In genomic region chr7:155451522-155452239, GRCh38 we compare ENCODE assay signal across 18 cellular contexts. TPM values are rescaled to one million over a fixed set of nuclear protein-coding genes. Genes with fewer than 3 reads are reported as not detected.
"Had no signal": no experiment of that assay in that cellular context is flagged by ENCODE, and none has a peak within 500 bp of the region (broad histone marks: within the 10 kb centered on the region; RNA-seq: fewer than 3 reads in every experiment).

No MANE protein-coding gene starts in this region.

- H3K27ac Mint-ChIP-seq: activated B cell treated with CpG ODN at 0.5 μM for 24 hours; naive thymus-derived CD8-positive, alpha-beta T cell; progenitor cell of endocrine pancreas; stimulated activated naive CD8-positive, alpha-beta T cell treated with anti-CD3 and anti-CD28 coated beads, Interleukin-15, Interleukin-2, amounts not matched to agents 100 ng/mL and 50 ng/mL, for 24 hours; T-helper 17 cell had no signal

- H3K4me3 Mint-ChIP-seq: activated B cell treated with CpG ODN at 0.5 μM for 24 hours; stimulated activated naive CD8-positive, alpha-beta T cell treated with anti-CD3 and anti-CD28 coated beads, Interleukin-15, Interleukin-2, amounts not matched to agents 100 ng/mL and 50 ng/mL, for 24 hours had no signal

- H3K36me3 ChIP-seq: suprapubic skin had no signal

- H3K4me3 ChIP-seq: mucosa of descending colon, smooth muscle cell, suprapubic skin had no signal

- H3K27ac ChIP-seq: suprapubic skin had no signal

- H3K9me3 Mint-ChIP-seq: activated B cell treated with CpG ODN at 0.5 μM for 24 hours; stimulated activated naive CD8-positive, alpha-beta T cell treated with anti-CD3 and anti-CD28 coated beads, Interleukin-15, Interleukin-2, amounts not matched to agents 100 ng/mL and 50 ng/mL, for 24 hours had no signal

- H3K4me2 ChIP-seq: smooth muscle cell had no signal

- DNase-seq: activated B cell treated with CpG ODN at 0.5 μM for 24 hours; activated CD4-positive, alpha-beta T cell treated with anti-CD3 and anti-CD28 coated beads, Interleukin-2, amount 50 U/mL, for 1 hour; activated CD8-positive, alpha-beta memory T cell treated with anti-CD3 and anti-CD28 coated beads for 24 hours; activated naive CD4-positive, alpha-beta T cell; erythroblast; islet precursor cell; mammary epithelial cell; mucosa of descending colon; nucleus accumbens; right cardiac atrium; T-helper 17 cell; trophoblast cell had no signal

- H3K9me3 ChIP-seq: mucosa of descending colon, suprapubic skin had no signal

RNA-seq across cellular contexts. Expression of gene EN2, which starts 6.2 kb away (rescaled TPM):
- polyA plus RNA-seq: aorta; mammary epithelial cell; naive thymus-derived CD8-positive, alpha-beta T cell; smooth muscle cell had no signal
